25 cellular contexts compared by ENCODE assay signal in the genomic region with DNA sequence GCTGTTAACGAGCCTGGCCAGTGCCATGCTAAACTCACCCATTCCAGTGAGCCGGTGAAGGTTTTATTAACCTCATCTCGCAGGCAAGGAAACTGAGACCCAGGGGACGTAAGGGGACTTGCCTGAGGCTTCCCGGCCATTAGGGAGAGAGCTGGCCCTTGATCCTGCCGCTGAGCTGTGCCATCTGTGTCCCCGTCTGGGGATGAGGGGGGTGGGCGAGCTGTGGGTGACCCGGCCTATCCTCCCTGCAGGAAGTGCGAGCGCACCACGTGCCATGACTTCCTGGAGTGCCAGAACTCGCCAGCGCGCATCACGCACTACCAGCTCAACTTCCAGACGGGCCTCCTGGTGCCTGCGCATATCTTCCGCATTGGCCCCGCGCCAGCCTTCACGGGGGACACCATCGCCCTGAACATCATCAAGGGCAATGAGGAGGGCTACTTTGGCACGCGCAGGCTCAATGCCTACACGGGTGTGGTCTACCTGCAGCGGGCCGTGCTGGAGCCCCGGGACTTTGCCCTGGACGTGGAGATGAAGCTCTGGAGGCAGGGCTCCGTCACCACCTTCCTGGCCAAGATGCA.
"Had no signal": no experiment of that assay in that cellular context is flagged by ENCODE, and none has a peak within 500 bp of the region (broad histone marks: within the 10 kb centered on the region; RNA-seq: fewer than 3 reads in every experiment).

No MANE protein-coding gene starts in this region.

- ATAC-seq: activated T-cell treated with anti-CD3 and anti-CD28 coated beads, Interleukin-2, amount 50 U/mL, for 72 hours; gastroesophageal sphincter; heart left ventricle; left ventricle myocardium superior; naive thymus-derived CD8-positive, alpha-beta T cell; stimulated activated memory B cell treated with anti-CD40 and anti-IgM and Interleukin-4, amounts not matched to agents 10 μg/mL and 1 μg/mL and 100 μg/mL, for 72 hours had no signal

- DNase-seq: activated CD4-positive, alpha-beta memory T cell treated with anti-CD3 and anti-CD28 coated beads for 36 hours; activated CD4-positive, alpha-beta T cell treated with anti-CD3 and anti-CD28 coated beads for 48 hours; activated CD4-positive, CD25-positive, alpha-beta regulatory T cell; activated effector memory CD4-positive, alpha-beta T cell treated with Interleukin-2 at 50 U/mL for 16 hours; activated naive CD4-positive, alpha-beta T cell treated with anti-CD3 and anti-CD28 coated beads for 36 hours; activated naive CD8-positive, alpha-beta T cell treated with anti-CD3 and anti-CD28 coated beads, Interleukin-2, amount 10 ng/mL, durations not matched to agents 7 days and 5 days; activated T-cell treated with anti-CD3 and anti-CD28 coated beads, Interleukin-2, amount 50 U/mL, for 72 hours; amniotic stem cell; cortex of kidney; heart left ventricle; left ventricle myocardium superior; mammary epithelial cell; naive thymus-derived CD8-positive, alpha-beta T cell; stimulated activated CD4-positive, alpha-beta T cell treated with anti-CD3 and anti-CD28 coated beads, Interleukin-15, amount 100 ng/mL, for 24 hours; stomach; T-helper 9 cell had no signal

- H3K4me1 ChIP-seq: breast epithelium, gastroesophageal sphincter, heart left ventricle, prostate gland, stomach had no signal

- H3K4me3 ChIP-seq: breast epithelium, gastroesophageal sphincter, heart left ventricle, prostate gland, stomach, suprapubic skin, tibial nerve had no signal

- H3K27me3 ChIP-seq: breast epithelium, heart left ventricle, stomach, tibial nerve had no signal

- H3K27ac ChIP-seq: breast epithelium, epithelial cell of prostate, gastroesophageal sphincter, heart left ventricle, prostate gland, stomach, suprapubic skin, tibial nerve had no signal

- FAIRE-seq: islet of Langerhans, urothelium cell line had no signal

- H3K9me3 ChIP-seq: breast epithelium, gastroesophageal sphincter, heart left ventricle, prostate gland, stomach, suprapubic skin, tibial nerve had no signal

- H3K36me3 ChIP-seq: breast epithelium, prostate gland, stomach had no signal
